Comparison of ENCODE assay signal across 1 cellular context in the genomic region with DNA sequence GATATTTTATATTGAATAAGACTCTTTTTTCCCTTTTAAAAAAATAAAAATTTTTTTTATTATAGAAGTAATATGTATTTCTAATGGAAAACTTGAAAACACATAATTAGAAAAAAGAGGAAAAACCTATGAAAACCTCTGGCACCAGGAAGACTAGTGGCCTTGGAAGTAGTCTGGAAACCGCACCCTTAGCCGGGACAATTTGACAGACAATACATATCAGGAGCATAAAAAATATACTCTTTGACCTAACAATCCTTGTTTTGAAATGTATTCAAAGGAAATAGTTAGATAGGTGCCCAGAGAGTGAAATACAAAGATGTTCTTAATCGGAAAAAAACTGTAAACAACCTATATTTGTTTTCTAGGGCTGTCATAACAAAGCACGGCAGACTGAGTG.
TF ChIP-seq lines count a peak whose summit lies in the region.

No MANE protein-coding gene starts in this region.

TF ChIP-seq in HepG2, 621 proteins besides CTCF, POLR2A, EP300 and RAD21:
- TF ChIP-seq ZNF841 (CRISPR knock-in tag; IDR thresholded peaks at IDR 0.05; ENCODE audit: borderline replicate concordance) (no peak), NRL (CRISPR knock-in tag; IDR thresholded peaks at IDR 0.05; ENCODE audit: borderline replicate concordance) (no peak), ZSCAN22 (CRISPR knock-in tag; IDR thresholded peaks at IDR 0.05) (no peak), GTF2F1 (IDR thresholded peaks at IDR 0.05; ENCODE audit: low read length) (no peak), SP5 (CRISPR knock-in tag; IDR thresholded peaks at IDR 0.05; ENCODE audit: borderline replicate concordance, low read depth) (no peak), KLF9 (CRISPR knock-in tag; IDR thresholded peaks at IDR 0.05; ENCODE audit: low read depth) (no peak)
- TF ChIP-seq, protein P1, sequence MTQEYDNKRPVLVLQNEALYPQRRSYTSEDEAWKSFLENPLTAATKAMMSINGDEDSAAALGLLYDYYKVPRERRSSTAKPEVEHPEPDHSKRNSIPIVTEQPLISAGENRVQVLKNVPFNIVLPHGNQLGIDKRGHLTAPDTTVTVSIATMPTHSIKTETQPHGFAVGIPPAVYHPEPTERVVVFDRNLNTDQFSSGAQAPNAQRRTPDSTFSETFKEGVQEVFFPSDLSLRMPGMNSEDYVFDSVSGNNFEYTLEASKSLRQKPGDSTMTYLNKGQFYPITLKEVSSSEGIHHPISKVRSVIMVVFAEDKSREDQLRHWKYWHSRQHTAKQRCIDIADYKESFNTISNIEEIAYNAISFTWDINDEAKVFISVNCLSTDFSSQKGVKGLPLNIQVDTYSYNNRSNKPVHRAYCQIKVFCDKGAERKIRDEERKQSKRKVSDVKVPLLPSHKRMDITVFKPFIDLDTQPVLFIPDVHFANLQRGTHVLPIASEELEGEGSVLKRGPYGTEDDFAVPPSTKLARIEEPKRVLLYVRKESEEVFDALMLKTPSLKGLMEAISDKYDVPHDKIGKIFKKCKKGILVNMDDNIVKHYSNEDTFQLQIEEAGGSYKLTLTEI (CRISPR knock-in tag; conservative IDR thresholded peaks at IDR 0.05): no peak
- TF ChIP-seq, protein P2, sequence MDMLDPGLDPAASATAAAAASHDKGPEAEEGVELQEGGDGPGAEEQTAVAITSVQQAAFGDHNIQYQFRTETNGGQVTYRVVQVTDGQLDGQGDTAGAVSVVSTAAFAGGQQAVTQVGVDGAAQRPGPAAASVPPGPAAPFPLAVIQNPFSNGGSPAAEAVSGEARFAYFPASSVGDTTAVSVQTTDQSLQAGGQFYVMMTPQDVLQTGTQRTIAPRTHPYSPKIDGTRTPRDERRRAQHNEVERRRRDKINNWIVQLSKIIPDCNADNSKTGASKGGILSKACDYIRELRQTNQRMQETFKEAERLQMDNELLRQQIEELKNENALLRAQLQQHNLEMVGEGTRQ (IDR thresholded peaks at IDR 0.05; ENCODE audit: low read depth, low read length): no peak
- TF ChIP-seq, protein P2 (CRISPR knock-in tag; IDR thresholded peaks at IDR 0.05; ENCODE audit: borderline replicate concordance): no peak
